In genomic region chr2:97857553-97857952, GRCh38 we compare ENCODE assay signal across 19 cellular contexts.
DNase-seq lines count a peak whose midpoint lies in the region; ATAC-seq, FAIRE-seq and TF ChIP-seq lines count a peak whose summit lies in the region.
"Had no signal": no experiment of that assay in that cellular context is flagged by ENCODE, and none has a peak within 500 bp of the region (broad histone marks: within the 10 kb centered on the region; RNA-seq: fewer than 3 reads in every experiment).

No MANE protein-coding gene starts in this region.

- H3K9me3 Mint-ChIP-seq in memory B cell (peaks cover 2% of the 10 kb centered on the region), immature natural killer cell (peaks cover 0 to 2% (median 0%) of the 10 kb centered on the region in 6 donors)
- H3K9me3 Mint-ChIP-seq in stimulated activated memory B cell treated with anti-CD40 and anti-IgM and Interleukin-4, amounts not matched to agents 10 μg/mL and 1 μg/mL and 100 μg/mL, for 72 hours: no peaks in the 10 kb centered on the region
- H3K9me3 Mint-ChIP-seq: CD8-positive, alpha-beta T cell had no signal

- ATAC-seq in memory B cell (ENCODE audit: low read depth) (no peak), HG02884 (IDR thresholded peaks at IDR 0.05; ENCODE audit: unreplicated experiment) (no peak)
- ATAC-seq in stimulated activated memory B cell treated with anti-CD40 and anti-IgM and Interleukin-4, amounts not matched to agents 10 μg/mL and 1 μg/mL and 100 μg/mL, for 72 hours: no peak
- ATAC-seq: CD8-positive, alpha-beta T cell; HCT116 had no signal

- H3K4me3 Mint-ChIP-seq in memory B cell (no peak overlapping the region), immature natural killer cell (no peak overlapping the region)
- H3K4me3 Mint-ChIP-seq in stimulated activated memory B cell treated with anti-CD40 and anti-IgM and Interleukin-4, amounts not matched to agents 10 μg/mL and 1 μg/mL and 100 μg/mL, for 72 hours: no peak overlapping the region
- H3K4me3 Mint-ChIP-seq: CD8-positive, alpha-beta T cell had no signal

- POLR2A ChIA-PET in HEK293T (lab: Yijun Ruan, JAX): no interaction called here

- H3K27me3 Mint-ChIP-seq in memory B cell: no peaks in the 10 kb centered on the region
- peaks cover 0 to 2% (median 0%) of the 10 kb centered on the region in 3 donors for H3K27me3 Mint-ChIP-seq in immature natural killer cell (ENCODE audit: low read depth in 3 of 3)
- H3K27me3 Mint-ChIP-seq in stimulated activated memory B cell treated with anti-CD40 and anti-IgM and Interleukin-4, amounts not matched to agents 10 μg/mL and 1 μg/mL and 100 μg/mL, for 72 hours: no peaks in the 10 kb centered on the region

- H3K27ac Mint-ChIP-seq in memory B cell (peak overlapping the region; percentile 48), immature natural killer cell (no peak overlapping the region)
- H3K27ac Mint-ChIP-seq in stimulated activated memory B cell treated with anti-CD40 and anti-IgM and Interleukin-4, amounts not matched to agents 10 μg/mL and 1 μg/mL and 100 μg/mL, for 72 hours: no peak overlapping the region
- H3K27ac Mint-ChIP-seq: CD8-positive, alpha-beta T cell had no signal

- CTCF ChIA-PET in HEK293T (lab: Yijun Ruan, JAX): no interaction called here

- H3K36me3 Mint-ChIP-seq in memory B cell: peaks cover 49% of the 10 kb centered on the region
- H3K36me3 Mint-ChIP-seq in immature natural killer cell: peaks cover 6 to 17% (median 13%) of the 10 kb centered on the region in 3 donors
- peaks cover 66% of the 10 kb centered on the region for H3K36me3 Mint-ChIP-seq in stimulated activated memory B cell treated with anti-CD40 and anti-IgM and Interleukin-4, amounts not matched to agents 10 μg/mL and 1 μg/mL and 100 μg/mL, for 72 hours

- H3K4me1 Mint-ChIP-seq in memory B cell (peaks cover 9% of the 10 kb centered on the region), immature natural killer cell (peaks cover 3 to 4% of the 10 kb centered on the region in 2 donors)
- peaks cover 26% of the 10 kb centered on the region for H3K4me1 Mint-ChIP-seq in stimulated activated memory B cell treated with anti-CD40 and anti-IgM and Interleukin-4, amounts not matched to agents 10 μg/mL and 1 μg/mL and 100 μg/mL, for 72 hours

- FAIRE-seq in frontal cortex (lab: Jason Lieb, UNC): no peak
- FAIRE-seq: GM12892, GM18507 had no signal

- DNase-seq in HEK293T (ENCODE audit: extremely low spot score) (no peak), NCI-H128 (lab: John Stamatoyannopoulos, UW; ENCODE audit: unreplicated experiment) (peak; percentile 26), NCI-H2227 (lab: John Stamatoyannopoulos, UW; ENCODE audit: unreplicated experiment) (peak; percentile 55), memory B cell (ENCODE audit: low spot score in 2 of 2) (no peak), immature natural killer cell (no peak), frontal cortex (ENCODE audit: low spot score in 2 of 2) (no peak)
- DNase-seq: Calu3; CD8-positive, alpha-beta T cell; GOT3; NCI-H1694 treated with DMSO at 0.1 percent for 48 hours; NCI-H526 treated with DMSO at 0.1 percent for 48 hours; OCI-M1; Right ventricle myocardium superior; SW 1271 had no signal

TF ChIP-seq in HEK293T, 16 proteins besides CTCF, POLR2A, EP300 and RAD21:
- 0 out of 2 replicates have a peak, but pooled peaks have one; percentile 11 for TF ChIP-seq PKNOX1 (IDR thresholded peaks at IDR 0.05)
- no peak for TF ChIP-seq ARNT (IDR thresholded peaks at IDR 0.05)

Comparison
In these comparisons a context has a peak if more than half of its experiments do, and no peak if none do; other contexts are left out.
1. DNase-seq: peak in NCI-H128 (single experiment) and NCI-H2227 (single experiment); none in HEK293T (single experiment), memory B cell (0 of 2), immature natural killer cell (0 of 3) and frontal cortex (0 of 2).